Comparison of ENCODE assay signal across 27 cellular contexts in genomic region chr3:8868996-8869395, GRCh38.
DNase-seq lines count a peak whose midpoint lies in the region; ATAC-seq and TF ChIP-seq lines count a peak whose summit lies in the region.
"Had no signal": no experiment of that assay in that cellular context is flagged by ENCODE, and none has a peak within 500 bp of the region (broad histone marks: within the 10 kb centered on the region; RNA-seq: fewer than 3 reads in every experiment).

No MANE protein-coding gene starts in this region.

- H3K4me3 Mint-ChIP-seq in mesothelial cell of epicardium: no peak overlapping the region
- no peak overlapping the region for H3K4me3 Mint-ChIP-seq in stimulated activated naive CD8-positive, alpha-beta T cell treated with anti-CD3 and anti-CD28 coated beads, Interleukin-15, amount 100 ng/mL, for 72 hours
- H3K4me3 Mint-ChIP-seq: activated naive CD8-positive, alpha-beta T cell treated with anti-CD3 and anti-CD28 coated beads, Interleukin-2, amount 50 U/mL, for 24 hours; activated T-cell treated with anti-CD3 and anti-CD28 coated beads, Interleukin-2, amount 50 U/mL, for 24 hours; CD14-positive monocyte; effector memory CD8-positive, alpha-beta T cell; stimulated activated effector memory CD8-positive, alpha-beta T cell treated with anti-CD3 and anti-CD28 coated beads, Interleukin-12 subunit alpha, Interleukin-12 subunit beta, amount 100 ng/mL, for 72 hours had no signal

- H3K9me3 ChIP-seq in IMR-90 (ENCODE audit: control insufficient read depth, insufficient read depth, low read length) (no peaks in the 10 kb centered on the region), spleen (no peaks in the 10 kb centered on the region)
- H3K9me3 ChIP-seq: body of pancreas, esophagus muscularis mucosa, lower lobe of right lung, MG63, psoas muscle, testis, vagina had no signal

- H3K36me3 ChIP-seq in IMR-90 (ENCODE audit: control insufficient read depth, insufficient read depth, low read length): no peaks in the 10 kb centered on the region
- H3K36me3 ChIP-seq in brain microvascular endothelial cell (replicated peaks): no peaks in the 10 kb centered on the region
- H3K36me3 ChIP-seq in spleen: no peaks in the 10 kb centered on the region
- H3K36me3 ChIP-seq: esophagus muscularis mucosa, lower lobe of right lung, MG63, vagina had no signal

- no peak for TF ChIP-seq POLR2A in IMR-90 (IDR thresholded peaks at IDR 0.05; ENCODE audit: low read depth, low read length)
- no peak for TF ChIP-seq POLR2A in spleen (IDR thresholded peaks at IDR 0.05)

- no peaks in the 10 kb centered on the region for H3K9me3 Mint-ChIP-seq in mesothelial cell of epicardium
- H3K9me3 Mint-ChIP-seq in stimulated activated naive CD8-positive, alpha-beta T cell treated with anti-CD3 and anti-CD28 coated beads, Interleukin-15, amount 100 ng/mL, for 72 hours: no peaks in the 10 kb centered on the region
- H3K9me3 Mint-ChIP-seq: activated naive CD8-positive, alpha-beta T cell treated with anti-CD3 and anti-CD28 coated beads, Interleukin-2, amount 50 U/mL, for 24 hours; activated T-cell treated with anti-CD3 and anti-CD28 coated beads, Interleukin-2, amount 50 U/mL, for 24 hours; stimulated activated effector memory CD8-positive, alpha-beta T cell treated with anti-CD3 and anti-CD28 coated beads, Interleukin-12 subunit alpha, Interleukin-12 subunit beta, amount 100 ng/mL, for 72 hours had no signal

- H3K27me3 Mint-ChIP-seq in mesothelial cell of epicardium (ENCODE audit: low read depth): no peaks in the 10 kb centered on the region
- H3K27me3 Mint-ChIP-seq in stimulated activated naive CD8-positive, alpha-beta T cell treated with anti-CD3 and anti-CD28 coated beads, Interleukin-15, amount 100 ng/mL, for 72 hours: no peaks in the 10 kb centered on the region
- H3K27me3 Mint-ChIP-seq: activated naive CD8-positive, alpha-beta T cell treated with anti-CD3 and anti-CD28 coated beads, Interleukin-2, amount 50 U/mL, for 24 hours; activated T-cell treated with anti-CD3 and anti-CD28 coated beads, Interleukin-2, amount 50 U/mL, for 24 hours; effector memory CD8-positive, alpha-beta T cell had no signal

- H3K27me3 ChIP-seq in IMR-90 (ENCODE audit: control insufficient read depth, insufficient read depth, low read length) (no peaks in the 10 kb centered on the region), brain microvascular endothelial cell (replicated peaks) (no peaks in the 10 kb centered on the region), spleen (replicated peaks in 1 of 7) (no peaks in the 10 kb centered on the region)
- H3K27me3 ChIP-seq: body of pancreas, esophagus muscularis mucosa, MG63, testis, vagina had no signal

- POLR2A ChIA-PET in IMR-90 (lab: Charles Lee; ENCODE audit: unreplicated experiment): no interaction called here

- in situ Hi-C loops in ACHN (cut with HindIII; ENCODE audit: low pct_ligation_motif_present, low pct_unique_long_range_greater_than_20kb, low sequenced_read_pairs) (no loop called here), IMR-90 (cut with MboI; ENCODE audit: low sequenced_read_pairs) (no loop called here), brain microvascular endothelial cell (cut with HindIII; ENCODE audit: low pct_ligation_motif_present, low sequenced_read_pairs) (no loop called here)

- H3K4me1 ChIP-seq in IMR-90 (ENCODE audit: control insufficient read depth, insufficient read depth, low read length): peaks cover 18% of the 10 kb centered on the region
- H3K4me1 ChIP-seq in spleen: no peaks in the 10 kb centered on the region
- H3K4me1 ChIP-seq: body of pancreas, esophagus muscularis mucosa, lower lobe of right lung, psoas muscle, testis, vagina had no signal

- H3K4ac ChIP-seq in IMR-90 (ENCODE audit: low read depth, low read length): peak overlapping the region; percentile 76; the same call in 1 of the 2 replicates

- peak overlapping the region; percentile 95 for H2BK5ac ChIP-seq in IMR-90 (ENCODE audit: low read depth, low read length, poor library complexity, severe bottlenecking)

- peaks cover 30% of the 10 kb centered on the region for H3K4me1 Mint-ChIP-seq in mesothelial cell of epicardium
- H3K4me1 Mint-ChIP-seq in stimulated activated naive CD8-positive, alpha-beta T cell treated with anti-CD3 and anti-CD28 coated beads, Interleukin-15, amount 100 ng/mL, for 72 hours: no peaks in the 10 kb centered on the region
- H3K4me1 Mint-ChIP-seq: activated naive CD8-positive, alpha-beta T cell treated with anti-CD3 and anti-CD28 coated beads, Interleukin-2, amount 50 U/mL, for 24 hours; stimulated activated effector memory CD8-positive, alpha-beta T cell treated with anti-CD3 and anti-CD28 coated beads, Interleukin-12 subunit alpha, Interleukin-12 subunit beta, amount 100 ng/mL, for 72 hours had no signal

- CTCF ChIA-PET in IMR-90 (lab: Yijun Ruan, JAX): interaction anchor here (0.6 to 1.5 kb wide), 2 partner anchors 15 to 99 kb away, joined by 3 to 5 read pairs; partner anchors contain the start of gene OXTR

- no peak overlapping the region for H3K4me3 ChIP-seq in IMR-90 (ENCODE audit: insufficient read depth, low read depth, low read length)
- H3K4me3 ChIP-seq in brain microvascular endothelial cell (ENCODE audit: low read depth, low read length): no peak overlapping the region
- H3K4me3 ChIP-seq in spleen: no peak overlapping the region
- H3K4me3 ChIP-seq: body of pancreas, esophagus muscularis mucosa, K562, lower lobe of right lung, MG63, psoas muscle, testis, vagina had no signal

- ATAC-seq in IMR-90 (ENCODE audit: low read depth) (no peak), GM19035 (IDR thresholded peaks at IDR 0.05; ENCODE audit: unreplicated experiment) (no peak), GM19455 (IDR thresholded peaks at IDR 0.05; ENCODE audit: unreplicated experiment) (no peak)
- no peak for ATAC-seq in stimulated activated naive CD8-positive, alpha-beta T cell treated with anti-CD3 and anti-CD28 coated beads, Interleukin-15, amount 100 ng/mL, for 72 hours
- ATAC-seq: activated naive CD8-positive, alpha-beta T cell treated with anti-CD3 and anti-CD28 coated beads, Interleukin-2, amount 50 U/mL, for 24 hours; body of pancreas; effector memory CD8-positive, alpha-beta T cell; K562; lower lobe of right lung had no signal

- no peak overlapping the region for H2AK9ac ChIP-seq in IMR-90 (replicated peaks; ENCODE audit: low read depth, low read length, poor library complexity)

- H2AFZ ChIP-seq in IMR-90 (replicated peaks; ENCODE audit: low read length, poor library complexity): no peak overlapping the region

- peak overlapping the region; percentile 93 for H3K14ac ChIP-seq in IMR-90 (replicated peaks; ENCODE audit: low read depth, low read length)

- peak overlapping the region; percentile 93 for H4K91ac ChIP-seq in IMR-90 (ENCODE audit: insufficient read depth, low read depth, low read length)

- no peak overlapping the region for H3K4me2 ChIP-seq in IMR-90 (ENCODE audit: low read depth, low read length)

- H4K20me1 ChIP-seq in IMR-90 (ENCODE audit: insufficient read depth, low read length): no peaks in the 10 kb centered on the region

- dilution Hi-C loops in IMR-90 (cut with HindIII; ENCODE audit: low sequenced_read_pairs, unreplicated experiment): no loop called here

- H2BK20ac ChIP-seq in IMR-90 (ENCODE audit: low read depth, low read length): peak overlapping the region; percentile 95

- peak overlapping the region; percentile 52; the same call in 1 of the 2 replicates for H2AK5ac ChIP-seq in IMR-90 (ENCODE audit: low read depth, low read length)

- peak overlapping the region; percentile 84; the same call in 1 of the 2 replicates for H4K5ac ChIP-seq in IMR-90 (ENCODE audit: low read depth, low read length)

- H3K9me1 ChIP-seq in IMR-90 (ENCODE audit: insufficient read depth, low read length): peaks cover 12% of the 10 kb centered on the region

- peak overlapping the region; percentile 34 for H3K27ac ChIP-seq in IMR-90 (ENCODE audit: insufficient read depth, low read length)
- peak overlapping the region; percentile 79 for H3K27ac ChIP-seq in brain microvascular endothelial cell
- H3K27ac ChIP-seq in spleen: no peak overlapping the region
- H3K27ac ChIP-seq: body of pancreas, esophagus muscularis mucosa, lower lobe of right lung, psoas muscle, testis, vagina had no signal

- no peak for TF ChIP-seq RAD21 in IMR-90 (IDR thresholded peaks at IDR 0.05; ENCODE audit: low read length)

- no TSS peak for BruUV-seq in IMR-90 (replicated peaks; lab: Mats Ljungman, UMichigan)

- H3K27ac Mint-ChIP-seq in mesothelial cell of epicardium: peak overlapping the region; percentile 70
- H3K27ac Mint-ChIP-seq in stimulated activated naive CD8-positive, alpha-beta T cell treated with anti-CD3 and anti-CD28 coated beads, Interleukin-15, amount 100 ng/mL, for 72 hours: no peak overlapping the region
- H3K27ac Mint-ChIP-seq: activated naive CD8-positive, alpha-beta T cell treated with anti-CD3 and anti-CD28 coated beads, Interleukin-2, amount 50 U/mL, for 24 hours; activated T-cell treated with anti-CD3 and anti-CD28 coated beads, Interleukin-2, amount 50 U/mL, for 24 hours; CD14-positive monocyte; effector memory CD8-positive, alpha-beta T cell; stimulated activated effector memory CD8-positive, alpha-beta T cell treated with anti-CD3 and anti-CD28 coated beads, Interleukin-12 subunit alpha, Interleukin-12 subunit beta, amount 100 ng/mL, for 72 hours had no signal

- peak; percentile 10 for DNase-seq in ACHN
- DNase-seq in IMR-90: no peak
- no peak for DNase-seq in brain microvascular endothelial cell
- no peak for DNase-seq in mesothelial cell of epicardium (ENCODE audit: low spot score in 2 of 2, unreplicated experiment in 2 of 2)
- no peak for DNase-seq in spleen
- DNase-seq in stimulated activated naive CD8-positive, alpha-beta T cell treated with anti-CD3 and anti-CD28 coated beads, Interleukin-15, amount 100 ng/mL, for 72 hours: no peak
- DNase-seq: activated CD4-positive, alpha-beta T cell treated with anti-CD3 and anti-CD28 coated beads for 48 hours; activated gamma-delta T cell treated with Interleukin-2 at 50 U/mL for 16 hours; activated naive CD8-positive, alpha-beta T cell treated with anti-CD3 and anti-CD28 coated beads, Interleukin-2, amount 50 U/mL, for 24 hours; activated T-cell treated with anti-CD3 and anti-CD28 coated beads, Interleukin-2, amount 50 U/mL, for 24 hours; body of pancreas; effector memory CD8-positive, alpha-beta T cell; lower lobe of right lung; NCI-H1436; NCI-H2107; NCI-H446; psoas muscle; T-helper 2 cell; testis had no signal

- TF ChIP-seq CTCF in IMR-90 (conservative IDR thresholded peaks at IDR 0.05; ENCODE audit: low read depth, low read length): no peak
- no peak for TF ChIP-seq CTCF in brain microvascular endothelial cell (IDR thresholded peaks at IDR 0.05; ENCODE audit: low read depth, low read length, missing control alignments)
- TF ChIP-seq CTCF in mesothelial cell of epicardium (IDR thresholded peaks at IDR 0.05; ENCODE audit: unreplicated experiment): no peak
- TF ChIP-seq CTCF in spleen (IDR thresholded peaks at IDR 0.05 in 8 of 11, conservative IDR thresholded peaks at IDR 0.05 in 3 of 11): no peak

- H4K8ac ChIP-seq in IMR-90 (ENCODE audit: low read depth in 2 of 2, low read length in 2 of 2): peak overlapping the region; percentile 9 to 83

- peak overlapping the region; percentile 46; the same call in 1 of the 2 replicates for H3K9ac ChIP-seq in IMR-90 (ENCODE audit: low read depth, low read length)

- H3K79me1 ChIP-seq in IMR-90 (ENCODE audit: low read depth in 1 of 2, low read length in 2 of 2): peaks cover 0 to 7% of the 10 kb centered on the region in 2 experiments; a peak in 2 of 4 replicates

- H3K56ac ChIP-seq in IMR-90 (ENCODE audit: extremely low read depth, insufficient read depth, low read length): peak overlapping the region; percentile 64

- WGBS in IMR-90 (ENCODE audit: extremely low coverage in 2 of 2, insufficient read length in 1 of 2), 2 experiments: no CpG with 5 or more reads among the region's 3 CpGs
- 90 to 96% (median 91%) methylated on average over 3 of the region's 3 CpGs for WGBS in spleen, 5 donors

- no peaks in the 10 kb centered on the region for H3K36me3 Mint-ChIP-seq in mesothelial cell of epicardium

- H2BK120ac ChIP-seq in IMR-90 (ENCODE audit: low read depth, low read length): peak overlapping the region; percentile 95

- H3K18ac ChIP-seq in IMR-90 (ENCODE audit: low read depth, low read length): peak overlapping the region; percentile 81; the same call in 1 of the 2 replicates

- intact Hi-C loops in IMR-90 (cut with micrococcal nuclease): loop anchor here (1.0 to 2.0 kb wide), 2 partner anchors 20 to 100 kb away; partner anchors contain the start of gene OXTR
- intact Hi-C loops in spleen (cut with DNase I; ENCODE audit: low total_unique reads): no loop called here

- peak overlapping the region; percentile 76; the same call in 1 of the 3 replicates for H2BK15ac ChIP-seq in IMR-90 (ENCODE audit: low read depth, low read length)

- peak overlapping the region; percentile 75; the same call in 1 of the 2 replicates for H3K23ac ChIP-seq in IMR-90 (ENCODE audit: low read depth, low read length)

Comparison
In these comparisons a context has a peak if more than half of its experiments do, and no peak if none do; other contexts are left out.
1. H3K27ac ChIP-seq: peak in IMR-90 (single experiment) and brain microvascular endothelial cell (single experiment); none in spleen (0 of 8).